Comparison of ENCODE assay signal across 26 cellular contexts in genomic region chr1:20107767-20108166, GRCh38. TPM values are rescaled to one million over a fixed set of nuclear protein-coding genes. Genes with fewer than 3 reads are reported as not detected.
DNase-seq lines count a peak whose midpoint lies in the region; TF ChIP-seq lines count a peak whose summit lies in the region.
"Had no signal": no experiment of that assay in that cellular context is flagged by ENCODE, and none has a peak within 500 bp of the region (broad histone marks: within the 10 kb centered on the region; RNA-seq: fewer than 3 reads in every experiment).

No MANE protein-coding gene starts in this region.

- no peaks in the 10 kb centered on the region for H3K27me3 Mint-ChIP-seq in MCF 10A (ENCODE audit: insufficient read depth, unreplicated experiment)

- H3K4me3 ChIP-seq in mammary epithelial cell (replicated peaks in 1 of 3; ENCODE audit: insufficient read depth in 1 of 3, low read depth in 2 of 3, low read length in 3 of 3) = no peak overlapping the region
- H3K4me3 ChIP-seq in coronary artery = no peak overlapping the region
- H3K4me3 ChIP-seq: GM23338, HAP-1, SJSA1 had no signal

- peaks cover 29% of the 10 kb centered on the region for H3K4me1 ChIP-seq in mammary epithelial cell (ENCODE audit: insufficient read depth, low read length)
- H3K4me1 ChIP-seq: BE2C, HAP-1, SJSA1 had no signal

- H3K36me3 Mint-ChIP-seq in MCF 10A (ENCODE audit: insufficient read depth, unreplicated experiment) = no peaks in the 10 kb centered on the region
- H3K36me3 Mint-ChIP-seq: CD14-positive monocyte; CD8-positive, alpha-beta memory T cell had no signal

- BruUV-seq in mammary epithelial cell (replicated peaks; lab: Mats Ljungman, UMichigan) (no TSS peak), MCF 10A (replicated peaks; lab: Mats Ljungman, UMichigan) (no TSS peak)

- intact Hi-C loops in mammary epithelial cell (cut with micrococcal nuclease) (loop anchor here (10.0 kb wide), 1 partner anchor 327 kb away; no protein-coding TSS in a partner anchor), MCF 10A (cut with micrococcal nuclease) (loop anchor here (10.0 kb wide), 1 partner anchor 133 kb away; the partner anchor contains the start of gene PLA2G2A)

- in situ Hi-C loops in mammary epithelial cell (cut with MboI; ENCODE audit: low sequenced_read_pairs in 2 of 2) = loop anchor here in 1 of 2 donors (10.0 kb wide), 2 partner anchors 47 to 387 kb away; no protein-coding TSS in a partner anchor

- no peaks in the 10 kb centered on the region for H3K9me3 ChIP-seq in mammary epithelial cell (replicated peaks; ENCODE audit: insufficient read depth, low read length)
- H3K9me3 ChIP-seq: BE2C, HAP-1, SJSA1 had no signal

- H3K27ac ChIP-seq in mammary epithelial cell (ENCODE audit: insufficient read depth, low read depth, low read length) = no peak overlapping the region
- H3K27ac ChIP-seq in coronary artery = no peak overlapping the region
- H3K27ac ChIP-seq: KMS-11, SJSA1 had no signal

- no peak overlapping the region for H3K27ac Mint-ChIP-seq in MCF 10A (ENCODE audit: low read depth, unreplicated experiment)
- H3K27ac Mint-ChIP-seq: CD14-positive monocyte, GM23338, HFFc6 had no signal

- TF ChIP-seq CTCF in mammary epithelial cell (conservative IDR thresholded peaks at IDR 0.05 in 1 of 2, IDR thresholded peaks at IDR 0.05 in 1 of 2; ENCODE audit: extremely low read depth in 1 of 2, insufficient read depth in 1 of 2, low read depth in 1 of 2, low read length in 2 of 2) = no peak
- TF ChIP-seq CTCF in MCF 10A (IDR thresholded peaks at IDR 0.05; ENCODE audit: unreplicated experiment) = no peak
- TF ChIP-seq CTCF in coronary artery (IDR thresholded peaks at IDR 0.05) = no peak

- no peak overlapping the region for H3K4me3 Mint-ChIP-seq in MCF 10A (ENCODE audit: unreplicated experiment)
- H3K4me3 Mint-ChIP-seq: CD14-positive monocyte; CD8-positive, alpha-beta memory T cell; GM23338; HFFc6 had no signal

- H3K4me2 ChIP-seq in mammary epithelial cell (ENCODE audit: insufficient read depth, low read depth, low read length) = no peak overlapping the region
- H3K4me2 ChIP-seq: GM23338, KMS-11 had no signal

- H3K36me3 ChIP-seq in mammary epithelial cell (ENCODE audit: insufficient read depth, low read length) = no peaks in the 10 kb centered on the region
- H3K36me3 ChIP-seq: BE2C, HAP-1, SJSA1 had no signal

- peaks cover 15% of the 10 kb centered on the region for H3K4me1 Mint-ChIP-seq in MCF 10A (ENCODE audit: insufficient read depth, unreplicated experiment)
- H3K4me1 Mint-ChIP-seq: CD14-positive monocyte; CD8-positive, alpha-beta memory T cell had no signal

- no peaks in the 10 kb centered on the region for H3K27me3 ChIP-seq in mammary epithelial cell (ENCODE audit: insufficient read depth, low read length)
- H3K27me3 ChIP-seq: BE2C had no signal

- H2AFZ ChIP-seq in mammary epithelial cell (ENCODE audit: low read depth, low read length) = no peak overlapping the region
- H2AFZ ChIP-seq: GM23338 had no signal

- POLR2A ChIA-PET in MCF 10A (lab: Yijun Ruan, JAX) = no interaction called here

- dilution Hi-C loops in mammary epithelial cell (cut with HindIII; ENCODE audit: low sequenced_read_pairs) = no loop called here

- H3K79me2 ChIP-seq in mammary epithelial cell (ENCODE audit: insufficient read depth, low read length) = no peaks in the 10 kb centered on the region

- DNase-seq in mammary epithelial cell (peak; percentile 14), MCF 10A (ENCODE audit: unreplicated experiment) (no peak), iris pigment epithelial cell (ENCODE audit: low read depth) (peak; percentile 4), myocyte (ENCODE audit: low read depth) (peak; percentile 17), coronary artery (ENCODE audit: low spot score) (no peak), NCI-H128 (lab: John Stamatoyannopoulos, UW; ENCODE audit: unreplicated experiment) (no peak)
- DNase-seq in activated T-cell treated with anti-CD3 and anti-CD28 coated beads, Interleukin-2, amount 50 U/mL, for 1 hour = no peak
- DNase-seq: 8988T; ACHN; BE2C; CD8-positive, alpha-beta memory T cell; DMS 273 treated with DMSO at 0.1 percent for 48 hours; DMS79; EL; GDM1; HFFc6; IMR-90; NCI-H1092; NCI-H1436; NCI-H187 treated with DMSO at 0.1 percent for 48 hours; NCI-H774 had no signal

- 100% methylated on average over 1 of the region's 2 CpGs for WGBS in mammary epithelial cell (ENCODE audit: low coverage, missing lambda C conversion rate)

- H3K9me3 Mint-ChIP-seq in MCF 10A (ENCODE audit: unreplicated experiment) = no peaks in the 10 kb centered on the region
- H3K9me3 Mint-ChIP-seq: CD8-positive, alpha-beta memory T cell; HFFc6 had no signal

- H3K9ac ChIP-seq in mammary epithelial cell (ENCODE audit: insufficient read depth, low read length) = no peak overlapping the region
- H3K9ac ChIP-seq: KMS-11 had no signal

- CTCF ChIA-PET in mammary epithelial cell (lab: Charles Lee; ENCODE audit: low non-redundant PET) (no interaction called here), MCF 10A (lab: Yijun Ruan, JAX) (no interaction called here)

- no peaks in the 10 kb centered on the region for H4K20me1 ChIP-seq in mammary epithelial cell (ENCODE audit: insufficient read depth, low read length)

RNA-seq across cellular contexts. Expression of gene PLA2G2D, which starts 11.6 kb away (rescaled TPM):
- not detected for total RNA-seq in mammary epithelial cell
- polyA plus RNA-seq in mammary epithelial cell = not detected
- not detected for polyA minus RNA-seq in mammary epithelial cell
- not detected in 2 replicates for total RNA-seq in MCF 10A (2022)
- total RNA-seq in myocyte = not detected in 2 replicates
- not detected for polyA plus RNA-seq in myocyte (2012)
- total RNA-seq: CD8-positive, alpha-beta memory T cell; GM23338; HFFc6; IMR-90; SJSA1 had no signal
- polyA plus RNA-seq: CD8-positive, alpha-beta memory T cell; GM23338; IMR-90 had no signal

RNA-seq across cellular contexts. Expression of gene PLA2G2F, which starts 31.4 kb away (rescaled TPM):
- total RNA-seq in mammary epithelial cell (not detected), MCF 10A (2022) (not detected in 2 replicates), myocyte (not detected in 2 replicates)
- 0.05 TPM for polyA plus RNA-seq in mammary epithelial cell
- polyA minus RNA-seq in mammary epithelial cell = not detected
- 0.01 TPM for polyA plus RNA-seq in myocyte (2012)
- total RNA-seq: CD8-positive, alpha-beta memory T cell; GM23338; HFFc6; IMR-90; SJSA1 had no signal
- polyA plus RNA-seq: CD14-positive monocyte; CD8-positive, alpha-beta memory T cell; GM23338; IMR-90 had no signal

RNA-seq across cellular contexts. Expression of gene PLA2G5, which starts 37.8 kb away (rescaled TPM):
- total RNA-seq in mammary epithelial cell (not detected), MCF 10A (2022) (not detected in 2 replicates), myocyte (not detected in 2 replicates)
- polyA plus RNA-seq in mammary epithelial cell = 0.07 TPM
- polyA minus RNA-seq in mammary epithelial cell = not detected
- polyA plus RNA-seq in myocyte (2012) = not detected
- total RNA-seq: CD8-positive, alpha-beta memory T cell; GM23338; HFFc6; IMR-90; SJSA1 had no signal
- polyA plus RNA-seq: CD14-positive monocyte; CD8-positive, alpha-beta memory T cell; GM23338; IMR-90 had no signal

Comparison
In these comparisons a context has a peak if more than half of its experiments do, and no peak if none do; other contexts are left out.
1. DNase-seq: peak in mammary epithelial cell (single experiment), iris pigment epithelial cell (single experiment) and myocyte (single experiment); none in MCF 10A (single experiment), activated T-cell treated with anti-CD3 and anti-CD28 coated beads, Interleukin-2, amount 50 U/mL, for 1 hour (single experiment), coronary artery (single experiment) and NCI-H128 (single experiment).